ENCODE assay signal across 17 cellular contexts in genomic region chr4:183124865-183125264, GRCh38. TPM values are rescaled to one million over a fixed set of nuclear protein-coding genes. Genes with fewer than 3 reads are reported as not detected.
A peak's percentile ranks its signal among the peaks of the same experiment; 100 is the strongest.
DNase-seq lines count a peak whose midpoint lies in the region; ATAC-seq, FAIRE-seq and TF ChIP-seq lines count a peak whose summit lies in the region.
"Had no signal": no experiment of that assay in that cellular context is flagged by ENCODE, and none has a peak within 500 bp of the region (broad histone marks: within the 10 kb centered on the region; RNA-seq: fewer than 3 reads in every experiment).

No MANE protein-coding gene starts in this region.

- no peak overlapping the region for H2AFZ ChIP-seq in K562 (ENCODE audit: low read depth, low read length)

- BruUV-seq in K562 (replicated peaks; lab: Mats Ljungman, UMichigan), result no TSS peak

- H3K9me3 Mint-ChIP-seq in activated CD4-positive, alpha-beta T cell treated with anti-CD3 and anti-CD28 coated beads, Interleukin-2, amount 10 ng/mL, durations not matched to agents 24 days and 14 days, result no peaks in the 10 kb centered on the region
- no peaks in the 10 kb centered on the region for H3K9me3 Mint-ChIP-seq in activated CD4-positive, alpha-beta T cell treated with anti-CD3 and anti-CD28 coated beads for 36 hours (ENCODE audit: low read depth)
- H3K9me3 Mint-ChIP-seq in mesothelial cell of epicardium (no peaks in the 10 kb centered on the region), progenitor cell of endocrine pancreas (ENCODE audit: low read depth) (no peaks in the 10 kb centered on the region)
- H3K9me3 Mint-ChIP-seq: CD4-positive, alpha-beta T cell had no signal

- no peak for ATAC-seq in activated CD4-positive, alpha-beta T cell treated with anti-CD3 and anti-CD28 coated beads for 36 hours
- no peak for ATAC-seq in K562
- no peak for ATAC-seq in thoracic aorta (ENCODE audit: insufficient number of reproducible peaks, low FRiP score, low read depth)
- no peak for ATAC-seq in foreskin keratinocyte
- ATAC-seq: A549 had no signal

- WGBS in K562 (ENCODE audit: insufficient coverage, low coverage, missing lambda C conversion rate), result 35% methylated on average over 5 of the region's 5 CpGs

- H3K4me1 ChIP-seq in K562 (replicated peaks in 1 of 2; ENCODE audit: control insufficient read depth in 2 of 2, insufficient read depth in 2 of 2, low read length in 2 of 2) (peaks cover 0 to 12% of the 10 kb centered on the region in 2 experiments; a peak in 3 of 5 replicates), thoracic aorta (ENCODE audit: control insufficient read depth in 1 of 2, low read depth in 2 of 2) (peaks cover 0 to 24% of the 10 kb centered on the region in 2 donors), foreskin keratinocyte (no peaks in the 10 kb centered on the region)

- H3K9me3 ChIP-seq in K562 (replicated peaks; ENCODE audit: control insufficient read depth, insufficient read depth, low read depth, low read length) (no peaks in the 10 kb centered on the region), thoracic aorta (no peaks in the 10 kb centered on the region)
- H3K9me3 ChIP-seq: A549, HAP-1 had no signal

- intact Hi-C loops in activated CD4-positive, alpha-beta T cell treated with anti-CD3 and anti-CD28 coated beads, Interleukin-2, amount 10 ng/mL, durations not matched to agents 24 days and 14 days (cut with micrococcal nuclease), result no loop called here
- intact Hi-C loops in activated CD4-positive, alpha-beta T cell treated with anti-CD3 and anti-CD28 coated beads for 36 hours (cut with DNase I, micrococcal nuclease), result no loop called here
- intact Hi-C loops in K562 (cut with micrococcal nuclease), result no loop called here

- H3K27ac Mint-ChIP-seq in activated CD4-positive, alpha-beta T cell treated with anti-CD3 and anti-CD28 coated beads, Interleukin-2, amount 10 ng/mL, durations not matched to agents 24 days and 14 days, result no peak overlapping the region
- no peak overlapping the region for H3K27ac Mint-ChIP-seq in activated CD4-positive, alpha-beta T cell treated with anti-CD3 and anti-CD28 coated beads for 36 hours
- peak overlapping the region; percentile 95 for H3K27ac Mint-ChIP-seq in mesothelial cell of epicardium
- no peak overlapping the region for H3K27ac Mint-ChIP-seq in progenitor cell of endocrine pancreas
- H3K27ac Mint-ChIP-seq: CD4-positive, alpha-beta T cell had no signal

- in situ Hi-C loops in K562 (cut with MboI), result no loop called here

- no peaks in the 10 kb centered on the region for H3K4me1 Mint-ChIP-seq in activated CD4-positive, alpha-beta T cell treated with anti-CD3 and anti-CD28 coated beads, Interleukin-2, amount 10 ng/mL, durations not matched to agents 24 days and 14 days
- H3K4me1 Mint-ChIP-seq in activated CD4-positive, alpha-beta T cell treated with anti-CD3 and anti-CD28 coated beads for 36 hours, result no peaks in the 10 kb centered on the region
- peaks cover 40% of the 10 kb centered on the region for H3K4me1 Mint-ChIP-seq in mesothelial cell of epicardium
- H3K4me1 Mint-ChIP-seq in progenitor cell of endocrine pancreas (ENCODE audit: low read depth), result peaks cover 14% of the 10 kb centered on the region

- DNase-seq in activated CD4-positive, alpha-beta T cell treated with anti-CD3 and anti-CD28 coated beads, Interleukin-2, amount 10 ng/mL, durations not matched to agents 24 days and 14 days, result peak; percentile 10
- no peak for DNase-seq in activated CD4-positive, alpha-beta T cell treated with anti-CD3 and anti-CD28 coated beads for 36 hours
- no peak for DNase-seq in K562 (ENCODE audit: extremely low read depth in 1 of 4, low spot score in 3 of 4)
- DNase-seq in mesothelial cell of epicardium (ENCODE audit: low spot score in 2 of 2, unreplicated experiment in 2 of 2), result no peak
- no peak for DNase-seq in thoracic aorta (ENCODE audit: low spot score)
- no peak for DNase-seq in foreskin keratinocyte
- DNase-seq in progenitor cell of endocrine pancreas (ENCODE audit: low spot score, unreplicated experiment), result no peak
- no peak for DNase-seq in COR-L47 (lab: John Stamatoyannopoulos, UW)
- DNase-seq: AML-193; CD4-positive, alpha-beta T cell; DMS153; DMS79; GDM1 had no signal

- no peak for TF ChIP-seq RAD21 in K562 (CRISPR knock-in tag; conservative IDR thresholded peaks at IDR 0.05 in 1 of 2, IDR thresholded peaks at IDR 0.05 in 1 of 2)

- CTCF ChIA-PET in activated CD4-positive, alpha-beta T cell treated with anti-CD3 and anti-CD28 coated beads for 36 hours (lab: Charles Lee), result interaction anchor here (1.1 kb wide), 1 partner anchor 51 kb away, joined by 3 read pairs; no protein-coding TSS in a partner anchor
- CTCF ChIA-PET in K562 (lab: Yijun Ruan, JAX; ENCODE audit: low intra/inter-chr PET ratio), result no interaction called here

- H3K79me2 ChIP-seq in K562 (ENCODE audit: control insufficient read depth, insufficient read depth, low read length), result peaks cover 25% of the 10 kb centered on the region; the same call in 2 of the 3 replicates

- no peaks in the 10 kb centered on the region for H3K9me1 ChIP-seq in K562 (ENCODE audit: control insufficient read depth, insufficient read depth, low read length)

- POLR2A ChIA-PET in activated CD4-positive, alpha-beta T cell treated with anti-CD3 and anti-CD28 coated beads for 36 hours (lab: Charles Lee), result no interaction called here
- POLR2A ChIA-PET in K562 (lab: Yijun Ruan, JAX), result interaction anchor here (0.9 to 1.0 kb wide), 2 partner anchors 11 to 26 kb away, joined by 4 to 5 read pairs; partner anchors contain the start of gene WWC2

- TF ChIP-seq CTCF in K562 (IDR thresholded peaks at IDR 0.05 in 2 of 3, conservative IDR thresholded peaks at IDR 0.05 in 1 of 3; ENCODE audit: insufficient read depth in 2 of 3, low read depth in 1 of 3, low read length in 3 of 3), result no peak
- no peak for TF ChIP-seq CTCF in mesothelial cell of epicardium (IDR thresholded peaks at IDR 0.05; ENCODE audit: unreplicated experiment)
- TF ChIP-seq CTCF in thoracic aorta (IDR thresholded peaks at IDR 0.05), result no peak
- TF ChIP-seq CTCF in foreskin keratinocyte (conservative IDR thresholded peaks at IDR 0.05), result no peak
- no peak for TF ChIP-seq CTCF in progenitor cell of endocrine pancreas (IDR thresholded peaks at IDR 0.05; ENCODE audit: unreplicated experiment)

- no peak overlapping the region for H3K4me3 Mint-ChIP-seq in activated CD4-positive, alpha-beta T cell treated with anti-CD3 and anti-CD28 coated beads, Interleukin-2, amount 10 ng/mL, durations not matched to agents 24 days and 14 days
- H3K4me3 Mint-ChIP-seq in activated CD4-positive, alpha-beta T cell treated with anti-CD3 and anti-CD28 coated beads for 36 hours, result no peak overlapping the region
- H3K4me3 Mint-ChIP-seq in mesothelial cell of epicardium, result no peak overlapping the region
- no peak overlapping the region for H3K4me3 Mint-ChIP-seq in progenitor cell of endocrine pancreas (ENCODE audit: low read depth)
- H3K4me3 Mint-ChIP-seq: CD4-positive, alpha-beta T cell had no signal

- TF ChIP-seq EP300 in K562 (IDR thresholded peaks at IDR 0.05; ENCODE audit: low read length), result no peak

- H3K9ac ChIP-seq in K562 (ENCODE audit: insufficient read depth in 1 of 2, low read depth in 2 of 2, low read length in 2 of 2), result no peak overlapping the region

- no peak overlapping the region for H3K4me2 ChIP-seq in K562 (ENCODE audit: insufficient read depth, low read length)
- H3K4me2 ChIP-seq: A549 had no signal

- H3K4me3 ChIP-seq in K562, result no peak overlapping the region
- H3K4me3 ChIP-seq in thoracic aorta, result peak overlapping the region; percentile 43
- H3K4me3 ChIP-seq: A549, HAP-1 had no signal

- H3K27me3 Mint-ChIP-seq in activated CD4-positive, alpha-beta T cell treated with anti-CD3 and anti-CD28 coated beads, Interleukin-2, amount 10 ng/mL, durations not matched to agents 24 days and 14 days, result peaks cover 5% of the 10 kb centered on the region
- H3K27me3 Mint-ChIP-seq in activated CD4-positive, alpha-beta T cell treated with anti-CD3 and anti-CD28 coated beads for 36 hours, result no peaks in the 10 kb centered on the region
- H3K27me3 Mint-ChIP-seq in mesothelial cell of epicardium (ENCODE audit: low read depth), result no peaks in the 10 kb centered on the region
- no peaks in the 10 kb centered on the region for H3K27me3 Mint-ChIP-seq in progenitor cell of endocrine pancreas
- H3K27me3 Mint-ChIP-seq: CD4-positive, alpha-beta T cell had no signal

- H3K36me3 Mint-ChIP-seq in activated CD4-positive, alpha-beta T cell treated with anti-CD3 and anti-CD28 coated beads, Interleukin-2, amount 10 ng/mL, durations not matched to agents 24 days and 14 days (ENCODE audit: low read depth), result no peaks in the 10 kb centered on the region
- no peaks in the 10 kb centered on the region for H3K36me3 Mint-ChIP-seq in activated CD4-positive, alpha-beta T cell treated with anti-CD3 and anti-CD28 coated beads for 36 hours (ENCODE audit: low read depth)
- no peaks in the 10 kb centered on the region for H3K36me3 Mint-ChIP-seq in mesothelial cell of epicardium
- H3K36me3 Mint-ChIP-seq in progenitor cell of endocrine pancreas (ENCODE audit: insufficient read depth), result no peaks in the 10 kb centered on the region

- peaks cover 7% of the 10 kb centered on the region; the same call in 1 of the 2 replicates for H4K20me1 ChIP-seq in K562 (replicated peaks; ENCODE audit: control insufficient read depth, insufficient read depth, low read length)

- H3K27me3 ChIP-seq in K562 (ENCODE audit: control insufficient read depth in 2 of 2, insufficient read depth in 2 of 2, low read length in 2 of 2) (no peaks in the 10 kb centered on the region), thoracic aorta (replicated peaks; ENCODE audit: insufficient read depth) (no peaks in the 10 kb centered on the region), foreskin keratinocyte (no peaks in the 10 kb centered on the region)

- H3K36me3 ChIP-seq in K562 (ENCODE audit: control insufficient read depth, insufficient read depth, low read length), result no peaks in the 10 kb centered on the region
- H3K36me3 ChIP-seq in thoracic aorta, result no peaks in the 10 kb centered on the region
- H3K36me3 ChIP-seq: HAP-1 had no signal

- FAIRE-seq in K562 (lab: Jason Lieb, UNC), result no peak
- FAIRE-seq: A549 had no signal

- no peak for TF ChIP-seq POLR2A in K562 (conservative IDR thresholded peaks at IDR 0.05)

- H3K27ac ChIP-seq in K562 (ENCODE audit: extremely low read depth, low read depth, low read length) (no peak overlapping the region), thoracic aorta (peak overlapping the region in 1 of 2 donors; percentile 0), foreskin keratinocyte (no peak overlapping the region)
- H3K27ac ChIP-seq: 22Rv1, A549, C4-2B had no signal

RNA-seq across cellular contexts. Expression of gene WWC2, which starts 25.8 kb away (rescaled TPM):
- 0.40 and 0.45 TPM in 2 replicates for total RNA-seq in activated CD4-positive, alpha-beta T cell treated with anti-CD3 and anti-CD28 coated beads, Interleukin-2, amount 10 ng/mL, durations not matched to agents 24 days and 14 days
- total RNA-seq in activated CD4-positive, alpha-beta T cell treated with anti-CD3 and anti-CD28 coated beads for 36 hours, result 1 to 10 TPM; 3.6 to 4.3 TPM
- total RNA-seq in K562 (2011; cell fraction: chromatin; rRNA removed; ENCODE audit: low replicate concordance), result 4.6 and 29.4 TPM in 2 replicates
- 2.0 and 3.8 TPM in 2 replicates for total RNA-seq in K562 (2011; cell fraction: nucleolus; rRNA removed)
- total RNA-seq in K562 (2011; cell fraction: nucleoplasm; rRNA removed), result 9.3 and 9.9 TPM in 2 replicates
- total RNA-seq in K562 (2014; rRNA removed), result 19.3 and 21.1 TPM in 2 replicates
- 21.6 and 25.9 TPM in 2 replicates for total RNA-seq in K562 (2014; rRNA removed; fragmentation: Illumina TruSeq; extraction: Trizol)
- total RNA-seq in K562 (2015; rRNA removed; fragmentation: Illumina TruSeq; extraction: Trizol), result 23.8 and 25.5 TPM in 2 replicates
- 36.8 and 39.4 TPM in 2 replicates for total RNA-seq in K562 (2021)
- polyA plus RNA-seq in K562 (2011; rRNA removed), result 3.7 and 11.8 TPM in 2 replicates
- 1.2 and 6.5 TPM in 2 replicates for polyA plus RNA-seq in K562 (2011; cell fraction: cytosol; rRNA removed)
- polyA plus RNA-seq in K562 (2011; cell fraction: nucleus; rRNA removed), result 5.6 and 25.8 TPM in 2 replicates
- 11.4 and 14.0 TPM in 2 replicates for polyA plus RNA-seq in K562 (2012)
- polyA plus RNA-seq in K562 (2014; fragmentation: Illumina TruSeq; extraction: Trizol), result 18.9 and 19.6 TPM in 2 replicates
- polyA plus RNA-seq in K562 (2014; fragmentation: Nextera tagmentation; extraction: Ambion mirVana), result 1 to 10 TPM; 3.9 to 5.6 TPM
- polyA plus RNA-seq in K562 (2014; rRNA removed), result 13.1 and 13.6 TPM in 2 replicates
- polyA minus RNA-seq in K562 (2011; rRNA and poly(A)+ RNA removed), result 5.0 and 26.1 TPM in 2 replicates
- polyA minus RNA-seq in K562 (2011; cell fraction: cytosol; rRNA and poly(A)+ RNA removed), result 2.3 and 15.6 TPM in 2 replicates
- 5.1 and 31.1 TPM in 2 replicates for polyA minus RNA-seq in K562 (2011; cell fraction: nucleus; rRNA and poly(A)+ RNA removed)
- 61.7 to 64.1 TPM (median 62.5 TPM) in 3 replicates for total RNA-seq in mesothelial cell of epicardium
- 10 to 100 TPM; 21.1 to 44.8 TPM for total RNA-seq in thoracic aorta
- 23.2 and 24.7 TPM in 2 replicates for total RNA-seq in foreskin keratinocyte
- 2.9 and 3.7 TPM in 2 replicates for polyA plus RNA-seq in foreskin keratinocyte
- total RNA-seq in progenitor cell of endocrine pancreas, result 57.0 and 61.2 TPM in 2 replicates
